3 cellular contexts compared by ENCODE assay signal in the genomic region with DNA sequence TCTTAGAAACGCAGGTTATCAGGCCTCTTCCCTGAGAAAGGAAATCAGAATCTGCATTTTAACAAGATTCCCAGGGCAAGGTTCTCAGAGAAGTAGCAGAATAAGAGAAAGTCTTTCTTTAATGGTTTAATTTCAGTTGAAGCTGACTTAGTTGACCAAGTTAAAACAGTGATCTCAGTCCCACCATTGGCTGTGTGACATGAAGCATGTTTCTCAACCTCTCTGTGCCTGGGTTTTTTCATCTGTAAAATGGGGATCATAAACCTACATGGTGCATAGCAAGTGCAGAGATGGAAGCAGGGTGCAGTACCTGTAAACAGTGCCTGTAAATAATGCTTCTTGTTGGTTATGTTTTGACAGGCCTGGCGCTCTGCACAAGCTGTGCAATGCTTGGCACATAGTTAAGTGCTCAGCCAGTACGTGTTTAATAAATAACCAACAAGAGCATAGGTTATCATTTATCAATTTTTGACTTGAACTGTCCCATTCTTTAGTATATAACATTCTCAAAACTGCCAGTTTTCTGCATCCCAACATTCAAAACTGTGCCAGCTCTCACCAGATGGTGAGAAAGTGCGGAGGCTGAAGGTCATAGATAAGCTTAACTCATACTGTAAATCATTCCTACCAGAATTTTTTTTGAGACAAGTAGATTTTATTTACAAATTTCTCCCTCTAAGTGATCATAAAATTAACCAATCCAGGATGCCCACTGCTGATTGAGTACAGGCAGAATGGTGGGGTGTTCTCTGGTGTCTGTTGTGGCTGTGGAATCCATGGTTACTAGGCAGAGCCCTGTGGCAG.
TF ChIP-seq lines count a peak whose summit lies in the region.

No MANE protein-coding gene starts in this region.

TF ChIP-seq in A549, 52 proteins besides CTCF, POLR2A, EP300 and RAD21 (continues in another document):
- TF ChIP-seq, protein P1, sequence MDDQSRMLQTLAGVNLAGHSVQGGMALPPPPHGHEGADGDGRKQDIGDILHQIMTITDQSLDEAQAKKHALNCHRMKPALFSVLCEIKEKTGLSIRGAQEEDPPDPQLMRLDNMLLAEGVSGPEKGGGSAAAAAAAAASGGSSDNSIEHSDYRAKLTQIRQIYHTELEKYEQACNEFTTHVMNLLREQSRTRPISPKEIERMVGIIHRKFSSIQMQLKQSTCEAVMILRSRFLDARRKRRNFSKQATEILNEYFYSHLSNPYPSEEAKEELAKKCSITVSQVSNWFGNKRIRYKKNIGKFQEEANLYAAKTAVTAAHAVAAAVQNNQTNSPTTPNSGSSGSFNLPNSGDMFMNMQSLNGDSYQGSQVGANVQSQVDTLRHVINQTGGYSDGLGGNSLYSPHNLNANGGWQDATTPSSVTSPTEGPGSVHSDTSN (IDR thresholded peaks at IDR 0.05), result no peak
- TF ChIP-seq NR3C1 (IDR thresholded peaks at IDR 0.05), result no peak
- TF ChIP-seq, protein P2, sequence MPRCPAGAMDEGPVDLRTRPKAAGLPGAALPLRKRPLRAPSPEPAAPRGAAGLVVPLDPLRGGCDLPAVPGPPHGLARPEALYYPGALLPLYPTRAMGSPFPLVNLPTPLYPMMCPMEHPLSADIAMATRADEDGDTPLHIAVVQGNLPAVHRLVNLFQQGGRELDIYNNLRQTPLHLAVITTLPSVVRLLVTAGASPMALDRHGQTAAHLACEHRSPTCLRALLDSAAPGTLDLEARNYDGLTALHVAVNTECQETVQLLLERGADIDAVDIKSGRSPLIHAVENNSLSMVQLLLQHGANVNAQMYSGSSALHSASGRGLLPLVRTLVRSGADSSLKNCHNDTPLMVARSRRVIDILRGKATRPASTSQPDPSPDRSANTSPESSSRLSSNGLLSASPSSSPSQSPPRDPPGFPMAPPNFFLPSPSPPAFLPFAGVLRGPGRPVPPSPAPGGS (IDR thresholded peaks at IDR 0.05), result no peak
- no peak for TF ChIP-seq NFE2L2 (conservative IDR thresholded peaks at IDR 0.05; ENCODE audit: low read length)
- no peak for TF ChIP-seq NPAS2 (CRISPR knock-in tag; IDR thresholded peaks at IDR 0.05; ENCODE audit: borderline replicate concordance)
- TF ChIP-seq SMC3 (IDR thresholded peaks at IDR 0.05), result no peak
- no peak for TF ChIP-seq MAZ (IDR thresholded peaks at IDR 0.05; ENCODE audit: borderline replicate concordance, low read depth, low read length)
- TF ChIP-seq KDM5A (IDR thresholded peaks at IDR 0.05), result no peak
- TF ChIP-seq EHF (CRISPR knock-in tag; IDR thresholded peaks at IDR 0.05), result no peak
- TF ChIP-seq CEBPB (IDR thresholded peaks at IDR 0.05), result no peak
- no peak for TF ChIP-seq HOXA7 (CRISPR knock-in tag; IDR thresholded peaks at IDR 0.05)
- TF ChIP-seq JUNB (IDR thresholded peaks at IDR 0.05), result no peak
- TF ChIP-seq GATA3 (IDR thresholded peaks at IDR 0.05; ENCODE audit: borderline replicate concordance), result no peak
- TF ChIP-seq RFX5 (IDR thresholded peaks at IDR 0.05), result no peak
- no peak for TF ChIP-seq ZNF302 (CRISPR knock-in tag; IDR thresholded peaks at IDR 0.05)
- peak; percentile 54 for TF ChIP-seq ZFP36 (IDR thresholded peaks at IDR 0.05; ENCODE audit: borderline replicate concordance, partially characterized antibody)
- TF ChIP-seq KDM1A (IDR thresholded peaks at IDR 0.05; ENCODE audit: low read depth), result peak; percentile 73
- TF ChIP-seq JUN (IDR thresholded peaks at IDR 0.05), result no peak
- TF ChIP-seq, protein P3, sequence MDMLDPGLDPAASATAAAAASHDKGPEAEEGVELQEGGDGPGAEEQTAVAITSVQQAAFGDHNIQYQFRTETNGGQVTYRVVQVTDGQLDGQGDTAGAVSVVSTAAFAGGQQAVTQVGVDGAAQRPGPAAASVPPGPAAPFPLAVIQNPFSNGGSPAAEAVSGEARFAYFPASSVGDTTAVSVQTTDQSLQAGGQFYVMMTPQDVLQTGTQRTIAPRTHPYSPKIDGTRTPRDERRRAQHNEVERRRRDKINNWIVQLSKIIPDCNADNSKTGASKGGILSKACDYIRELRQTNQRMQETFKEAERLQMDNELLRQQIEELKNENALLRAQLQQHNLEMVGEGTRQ (IDR thresholded peaks at IDR 0.05), result no peak
- no peak for TF ChIP-seq MYC (IDR thresholded peaks at IDR 0.05; ENCODE audit: borderline replicate concordance, low read length)
- TF ChIP-seq, protein P4, sequence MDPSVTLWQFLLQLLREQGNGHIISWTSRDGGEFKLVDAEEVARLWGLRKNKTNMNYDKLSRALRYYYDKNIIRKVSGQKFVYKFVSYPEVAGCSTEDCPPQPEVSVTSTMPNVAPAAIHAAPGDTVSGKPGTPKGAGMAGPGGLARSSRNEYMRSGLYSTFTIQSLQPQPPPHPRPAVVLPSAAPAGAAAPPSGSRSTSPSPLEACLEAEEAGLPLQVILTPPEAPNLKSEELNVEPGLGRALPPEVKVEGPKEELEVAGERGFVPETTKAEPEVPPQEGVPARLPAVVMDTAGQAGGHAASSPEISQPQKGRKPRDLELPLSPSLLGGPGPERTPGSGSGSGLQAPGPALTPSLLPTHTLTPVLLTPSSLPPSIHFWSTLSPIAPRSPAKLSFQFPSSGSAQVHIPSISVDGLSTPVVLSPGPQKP (IDR thresholded peaks at IDR 0.05; ENCODE audit: low read depth, low read length), result no peak
- no peak for TF ChIP-seq CHD2 (IDR thresholded peaks at IDR 0.05; ENCODE audit: low read length, partially characterized antibody)

TF ChIP-seq in endothelial cell of umbilical vein, 7 proteins besides CTCF, POLR2A, EP300 and RAD21:
- TF ChIP-seq POLR2AphosphoS5 (IDR thresholded peaks at IDR 0.05; ENCODE audit: insufficient read depth, low read depth, low read length), result no peak
- no peak for TF ChIP-seq MYC (IDR thresholded peaks at IDR 0.05; ENCODE audit: low read depth, low read length)
- TF ChIP-seq EZH2 (IDR thresholded peaks at IDR 0.05; ENCODE audit: borderline replicate concordance, low read depth, low read length, severe bottlenecking), result no peak
- TF ChIP-seq, protein P5, sequence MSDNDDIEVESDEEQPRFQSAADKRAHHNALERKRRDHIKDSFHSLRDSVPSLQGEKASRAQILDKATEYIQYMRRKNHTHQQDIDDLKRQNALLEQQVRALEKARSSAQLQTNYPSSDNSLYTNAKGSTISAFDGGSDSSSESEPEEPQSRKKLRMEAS (IDR thresholded peaks at IDR 0.05; ENCODE audit: insufficient read depth, insufficient read length), result no peak
- no peak for TF ChIP-seq FOS (IDR thresholded peaks at IDR 0.05; ENCODE audit: borderline replicate concordance, insufficient read depth, low read length)
- no peak for TF ChIP-seq JUN (IDR thresholded peaks at IDR 0.05; ENCODE audit: borderline replicate concordance, insufficient read depth, insufficient read length, low read depth)
- TF ChIP-seq GATA2 (IDR thresholded peaks at IDR 0.05; ENCODE audit: insufficient read depth, insufficient read length, low read depth, low read length), result no peak
TF ChIP-seq in endothelial cell of umbilical vein: peak in this region for 0.

TF ChIP-seq in WTC11, 78 proteins besides CTCF, POLR2A, EP300 and RAD21:
- TF ChIP-seq, protein P6, sequence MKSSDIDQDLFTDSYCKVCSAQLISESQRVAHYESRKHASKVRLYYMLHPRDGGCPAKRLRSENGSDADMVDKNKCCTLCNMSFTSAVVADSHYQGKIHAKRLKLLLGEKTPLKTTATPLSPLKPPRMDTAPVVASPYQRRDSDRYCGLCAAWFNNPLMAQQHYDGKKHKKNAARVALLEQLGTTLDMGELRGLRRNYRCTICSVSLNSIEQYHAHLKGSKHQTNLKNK (CRISPR knock-in tag; IDR thresholded peaks at IDR 0.05), result no peak
- TF ChIP-seq ZNF219 (CRISPR knock-in tag; IDR thresholded peaks at IDR 0.05; ENCODE audit: borderline replicate concordance), result no peak
- TF ChIP-seq, protein P7, sequence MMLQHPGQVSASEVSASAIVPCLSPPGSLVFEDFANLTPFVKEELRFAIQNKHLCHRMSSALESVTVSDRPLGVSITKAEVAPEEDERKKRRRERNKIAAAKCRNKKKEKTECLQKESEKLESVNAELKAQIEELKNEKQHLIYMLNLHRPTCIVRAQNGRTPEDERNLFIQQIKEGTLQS (CRISPR knock-in tag; conservative IDR thresholded peaks at IDR 0.05), result no peak
- TF ChIP-seq, protein P8, sequence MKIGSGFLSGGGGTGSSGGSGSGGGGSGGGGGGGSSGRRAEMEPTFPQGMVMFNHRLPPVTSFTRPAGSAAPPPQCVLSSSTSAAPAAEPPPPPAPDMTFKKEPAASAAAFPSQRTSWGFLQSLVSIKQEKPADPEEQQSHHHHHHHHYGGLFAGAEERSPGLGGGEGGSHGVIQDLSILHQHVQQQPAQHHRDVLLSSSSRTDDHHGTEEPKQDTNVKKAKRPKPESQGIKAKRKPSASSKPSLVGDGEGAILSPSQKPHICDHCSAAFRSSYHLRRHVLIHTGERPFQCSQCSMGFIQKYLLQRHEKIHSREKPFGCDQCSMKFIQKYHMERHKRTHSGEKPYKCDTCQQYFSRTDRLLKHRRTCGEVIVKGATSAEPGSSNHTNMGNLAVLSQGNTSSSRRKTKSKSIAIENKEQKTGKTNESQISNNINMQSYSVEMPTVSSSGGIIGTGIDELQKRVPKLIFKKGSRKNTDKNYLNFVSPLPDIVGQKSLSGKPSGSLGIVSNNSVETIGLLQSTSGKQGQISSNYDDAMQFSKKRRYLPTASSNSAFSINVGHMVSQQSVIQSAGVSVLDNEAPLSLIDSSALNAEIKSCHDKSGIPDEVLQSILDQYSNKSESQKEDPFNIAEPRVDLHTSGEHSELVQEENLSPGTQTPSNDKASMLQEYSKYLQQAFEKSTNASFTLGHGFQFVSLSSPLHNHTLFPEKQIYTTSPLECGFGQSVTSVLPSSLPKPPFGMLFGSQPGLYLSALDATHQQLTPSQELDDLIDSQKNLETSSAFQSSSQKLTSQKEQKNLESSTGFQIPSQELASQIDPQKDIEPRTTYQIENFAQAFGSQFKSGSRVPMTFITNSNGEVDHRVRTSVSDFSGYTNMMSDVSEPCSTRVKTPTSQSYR (CRISPR knock-in tag; IDR thresholded peaks at IDR 0.05), result no peak
- TF ChIP-seq PRRX2 (CRISPR knock-in tag; IDR thresholded peaks at IDR 0.05), result no peak
- TF ChIP-seq, protein P5 (CRISPR knock-in tag; IDR thresholded peaks at IDR 0.05), result no peak
